Comparison of ENCODE assay signal across 24 cellular contexts in genomic region chr20:19497064-19497463, GRCh38.
A peak's percentile ranks its signal among the peaks of the same experiment; 100 is the strongest.
DNase-seq lines count a peak whose midpoint lies in the region; ATAC-seq and TF ChIP-seq lines count a peak whose summit lies in the region.
"Had no signal": no experiment of that assay in that cellular context is flagged by ENCODE, and none has a peak within 500 bp of the region (broad histone marks: within the 10 kb centered on the region; RNA-seq: fewer than 3 reads in every experiment).

No MANE protein-coding gene starts in this region.

- H3K27ac ChIP-seq in mammary epithelial cell (ENCODE audit: insufficient read depth, low read depth, low read length) (no peak overlapping the region), SJSA1 (peak overlapping the region; percentile 63), aorta (ENCODE audit: low read depth in 1 of 2, low read length in 2 of 2) (peak overlapping the region; percentile 91 to 96)
- H3K27ac ChIP-seq: cardiac muscle cell, esophagus squamous epithelium, neural progenitor cell, VCaP had no signal

- H3K9me3 ChIP-seq in mammary epithelial cell (replicated peaks; ENCODE audit: insufficient read depth, low read length) (peaks cover 8% of the 10 kb centered on the region), SJSA1 (replicated peaks) (no peaks in the 10 kb centered on the region), aorta (ENCODE audit: control insufficient read depth, low read length) (no peaks in the 10 kb centered on the region)
- H3K9me3 ChIP-seq: esophagus squamous epithelium had no signal

- BruUV-seq in MCF 10A (replicated peaks; lab: Mats Ljungman, UMichigan), result no TSS peak
- BruUV-seq in mammary epithelial cell (replicated peaks; lab: Mats Ljungman, UMichigan), result no TSS peak

- H3K27me3 ChIP-seq in mammary epithelial cell (ENCODE audit: insufficient read depth, low read length), result no peaks in the 10 kb centered on the region
- H3K27me3 ChIP-seq in SJSA1 (replicated peaks), result no peaks in the 10 kb centered on the region
- H3K27me3 ChIP-seq in aorta (ENCODE audit: control insufficient read depth in 1 of 2, insufficient read depth in 2 of 2, low read length in 1 of 2), result no peaks in the 10 kb centered on the region
- H3K27me3 ChIP-seq: cardiac muscle cell, esophagus squamous epithelium, neural progenitor cell had no signal

- no peaks in the 10 kb centered on the region for H4K20me1 ChIP-seq in mammary epithelial cell (ENCODE audit: insufficient read depth, low read length)

- no peaks in the 10 kb centered on the region for H3K4me1 Mint-ChIP-seq in MCF 10A (ENCODE audit: insufficient read depth, unreplicated experiment)
- H3K4me1 Mint-ChIP-seq: stimulated activated memory B cell treated with anti-CD40 and anti-IgM and Interleukin-4, amounts not matched to agents 10 μg/mL and 1 μg/mL and 100 μg/mL, for 72 hours had no signal

- H3K4me2 ChIP-seq in mammary epithelial cell (ENCODE audit: insufficient read depth, low read depth, low read length), result no peak overlapping the region
- H3K4me2 ChIP-seq: GM23338, neural progenitor cell had no signal

- in situ Hi-C loops in mammary epithelial cell (cut with MboI; ENCODE audit: low sequenced_read_pairs in 2 of 2), result no loop called here

- CTCF ChIA-PET in MCF 10A (lab: Yijun Ruan, JAX) (no interaction called here), mammary epithelial cell (lab: Charles Lee; ENCODE audit: low non-redundant PET) (no interaction called here)

- H3K27me3 Mint-ChIP-seq in MCF 10A (ENCODE audit: insufficient read depth, unreplicated experiment), result no peaks in the 10 kb centered on the region
- H3K27me3 Mint-ChIP-seq: activated CD8-positive, alpha-beta T cell treated with anti-CD3 and anti-CD28 coated beads for 36 hours had no signal

- DNase-seq in MCF 10A (ENCODE audit: unreplicated experiment), result peak; percentile 16
- no peak for DNase-seq in mammary epithelial cell
- peak in 1 of 2 experiments; percentile 30 for DNase-seq in SJSA1 (ENCODE audit: low read depth in 1 of 2, low spot score in 2 of 2)
- DNase-seq in fibroblast of peridontal ligament (ENCODE audit: extremely low read depth), result peak; percentile 49
- no peak for DNase-seq in aorta
- DNase-seq in left ventricle myocardium superior, result no peak
- DNase-seq in H4 (ENCODE audit: low spot score), result no peak
- DNase-seq: 8988T; activated CD8-positive, alpha-beta T cell treated with anti-CD3 and anti-CD28 coated beads for 36 hours; activated T-cell treated with anti-CD3 and anti-CD28 coated beads, Interleukin-2, amount 50 U/mL, for 72 hours; effector CD4-positive, alpha-beta T cell; esophagus squamous epithelium; KG1; midbrain; NCI-H1092; NK-92 treated with Interleukin-12 subunit alpha and Interleukin-12 subunit beta, amount 100 ng/mL, for 24 hours; T-cell had no signal

- H3K4me3 ChIP-seq in mammary epithelial cell (replicated peaks in 1 of 3; ENCODE audit: insufficient read depth in 1 of 3, low read depth in 2 of 3, low read length in 3 of 3) (no peak overlapping the region), SJSA1 (no peak overlapping the region), aorta (ENCODE audit: low read length in 2 of 2) (no peak overlapping the region)
- H3K4me3 ChIP-seq: cardiac muscle cell, esophagus squamous epithelium, GM23338, neural progenitor cell had no signal

- 80% methylated on average over 6 of the region's 6 CpGs for WGBS in mammary epithelial cell (ENCODE audit: low coverage, missing lambda C conversion rate)
- WGBS in aorta, 2 donors, result 9 to 23% methylated on average over 6 of the region's 6 CpGs

- no peak overlapping the region for H3K27ac Mint-ChIP-seq in MCF 10A (ENCODE audit: low read depth, unreplicated experiment)
- H3K27ac Mint-ChIP-seq: activated CD8-positive, alpha-beta T cell treated with anti-CD3 and anti-CD28 coated beads for 36 hours; activated naive CD4-positive, alpha-beta T cell treated with anti-CD3 and anti-CD28 coated beads, Interleukin-2, amount 50 U/mL, for 72 hours; activated T-cell treated with anti-CD3 and anti-CD28 coated beads, Interleukin-2, amount 50 U/mL, for 72 hours; GM23338; neural progenitor cell; stimulated activated memory B cell treated with anti-CD40 and anti-IgM and Interleukin-4, amounts not matched to agents 10 μg/mL and 1 μg/mL and 100 μg/mL, for 72 hours; T-cell had no signal

- TF ChIP-seq CTCF in MCF 10A (IDR thresholded peaks at IDR 0.05; ENCODE audit: unreplicated experiment) (no peak), mammary epithelial cell (conservative IDR thresholded peaks at IDR 0.05 in 1 of 2, IDR thresholded peaks at IDR 0.05 in 1 of 2; ENCODE audit: extremely low read depth in 1 of 2, insufficient read depth in 1 of 2, low read depth in 1 of 2, low read length in 2 of 2) (no peak)

- H3K4me1 ChIP-seq in mammary epithelial cell (ENCODE audit: insufficient read depth, low read length) (no peaks in the 10 kb centered on the region), SJSA1 (replicated peaks) (peaks cover 29% of the 10 kb centered on the region), aorta (ENCODE audit: control insufficient read depth in 1 of 2, insufficient read depth in 2 of 2, low read length in 2 of 2) (peaks cover 9% of the 10 kb centered on the region in 2 donors)
- H3K4me1 ChIP-seq: esophagus squamous epithelium, neural progenitor cell had no signal

- POLR2A ChIA-PET in MCF 10A (lab: Yijun Ruan, JAX), result no interaction called here

- dilution Hi-C loops in mammary epithelial cell (cut with HindIII; ENCODE audit: low sequenced_read_pairs), result no loop called here

- H3K36me3 ChIP-seq in mammary epithelial cell (ENCODE audit: insufficient read depth, low read length) (no peaks in the 10 kb centered on the region), SJSA1 (no peaks in the 10 kb centered on the region), aorta (ENCODE audit: control insufficient read depth in 1 of 2, insufficient read depth in 2 of 2, low read length in 1 of 2) (no peaks in the 10 kb centered on the region)
- H3K36me3 ChIP-seq: cardiac muscle cell, esophagus squamous epithelium, neural progenitor cell had no signal

- H3K4me3 Mint-ChIP-seq in MCF 10A (ENCODE audit: unreplicated experiment), result no peak overlapping the region
- H3K4me3 Mint-ChIP-seq: activated CD8-positive, alpha-beta T cell treated with anti-CD3 and anti-CD28 coated beads for 36 hours; activated T-cell treated with anti-CD3 and anti-CD28 coated beads, Interleukin-2, amount 50 U/mL, for 72 hours; GM23338; neural progenitor cell; stimulated activated memory B cell treated with anti-CD40 and anti-IgM and Interleukin-4, amounts not matched to agents 10 μg/mL and 1 μg/mL and 100 μg/mL, for 72 hours; T-cell had no signal

- no peak overlapping the region for H2AFZ ChIP-seq in mammary epithelial cell (ENCODE audit: low read depth, low read length)
- H2AFZ ChIP-seq: GM23338, neural progenitor cell had no signal

- peaks cover 8% of the 10 kb centered on the region for H3K9me3 Mint-ChIP-seq in MCF 10A (ENCODE audit: unreplicated experiment)
- H3K9me3 Mint-ChIP-seq: activated CD8-positive, alpha-beta T cell treated with anti-CD3 and anti-CD28 coated beads for 36 hours; activated naive CD4-positive, alpha-beta T cell treated with anti-CD3 and anti-CD28 coated beads, Interleukin-2, amount 50 U/mL, for 72 hours; activated T-cell treated with anti-CD3 and anti-CD28 coated beads, Interleukin-2, amount 50 U/mL, for 72 hours; GM23338; neural progenitor cell; stimulated activated memory B cell treated with anti-CD40 and anti-IgM and Interleukin-4, amounts not matched to agents 10 μg/mL and 1 μg/mL and 100 μg/mL, for 72 hours; T-cell had no signal

- ATAC-seq in aorta (ENCODE audit: low FRiP score) (peak; percentile 49), GM19455 (IDR thresholded peaks at IDR 0.05; ENCODE audit: unreplicated experiment) (no peak), left ventricle myocardium superior (no peak)
- ATAC-seq: activated CD8-positive, alpha-beta T cell treated with anti-CD3 and anti-CD28 coated beads for 36 hours; activated naive CD4-positive, alpha-beta T cell treated with anti-CD3 and anti-CD28 coated beads, Interleukin-2, amount 50 U/mL, for 72 hours; activated T-cell treated with anti-CD3 and anti-CD28 coated beads, Interleukin-2, amount 50 U/mL, for 72 hours; GM23338; stimulated activated memory B cell treated with anti-CD40 and anti-IgM and Interleukin-4, amounts not matched to agents 10 μg/mL and 1 μg/mL and 100 μg/mL, for 72 hours; T-cell had no signal

- H3K9ac ChIP-seq in mammary epithelial cell (ENCODE audit: insufficient read depth, low read length), result no peak overlapping the region
- H3K9ac ChIP-seq: neural progenitor cell had no signal

- H3K36me3 Mint-ChIP-seq in MCF 10A (ENCODE audit: insufficient read depth, unreplicated experiment), result peaks cover 6% of the 10 kb centered on the region
- H3K36me3 Mint-ChIP-seq: activated naive CD4-positive, alpha-beta T cell treated with anti-CD3 and anti-CD28 coated beads, Interleukin-2, amount 50 U/mL, for 72 hours; neural progenitor cell; stimulated activated memory B cell treated with anti-CD40 and anti-IgM and Interleukin-4, amounts not matched to agents 10 μg/mL and 1 μg/mL and 100 μg/mL, for 72 hours; T-cell had no signal

- intact Hi-C loops in MCF 10A (cut with micrococcal nuclease) (no loop called here), mammary epithelial cell (cut with micrococcal nuclease) (no loop called here), aorta (cut with DNase I) (loop anchor here (2.0 to 10.0 kb wide), 3 partner anchors 56 to 285 kb away; partner anchors contain the start of gene SLC24A3 (in 1 of the 2)), left ventricle myocardium superior (cut with micrococcal nuclease) (no loop called here)

- no peaks in the 10 kb centered on the region for H3K79me2 ChIP-seq in mammary epithelial cell (ENCODE audit: insufficient read depth, low read length)

Comparison
In these comparisons a context has a peak if more than half of its experiments do, and no peak if none do; other contexts are left out.
1. DNase-seq: peak in MCF 10A (single experiment) and fibroblast of peridontal ligament (single experiment); none in mammary epithelial cell (single experiment), aorta (0 of 2), left ventricle myocardium superior (single experiment) and H4 (single experiment).
2. intact Hi-C loops: an anchor here in aorta (2.0 to 10.0 kb wide); none called in MCF 10A, mammary epithelial cell and left ventricle myocardium superior.